ENCODE assay signal across 14 cellular contexts in genomic region chr5:151660616-151661015, GRCh38. TPM values are rescaled to one million over a fixed set of nuclear protein-coding genes. Genes with fewer than 3 reads are reported as not detected.
DNase-seq lines count a peak whose midpoint lies in the region; ATAC-seq lines count a peak whose summit lies in the region.
"Had no signal": no experiment of that assay in that cellular context is flagged by ENCODE, and none has a peak within 500 bp of the region (broad histone marks: within the 10 kb centered on the region; RNA-seq: fewer than 3 reads in every experiment).

No MANE protein-coding gene starts in this region.

- in situ Hi-C loops in ACHN (cut with HindIII; ENCODE audit: low pct_ligation_motif_present, low pct_unique_long_range_greater_than_20kb, low sequenced_read_pairs): no loop called here

- peak overlapping the region; percentile 7 for H3K27ac ChIP-seq in mesodermal cell (ENCODE audit: low read depth, low read length, severe bottlenecking)

- no peaks in the 10 kb centered on the region for H3K36me3 Mint-ChIP-seq in activated CD8-positive, alpha-beta T cell treated with anti-CD3 and anti-CD28 coated beads, Interleukin-2, amount 10 ng/mL, durations not matched to agents 7 days and 5 days (ENCODE audit: low read depth)

- H3K9me3 Mint-ChIP-seq in activated CD8-positive, alpha-beta T cell treated with anti-CD3 and anti-CD28 coated beads, Interleukin-2, amount 10 ng/mL, durations not matched to agents 7 days and 5 days (ENCODE audit: insufficient read depth): no peaks in the 10 kb centered on the region
- H3K9me3 Mint-ChIP-seq: activated B cell treated with CpG ODN at 0.5 μM for 24 hours had no signal

- H3K4me3 Mint-ChIP-seq in activated CD8-positive, alpha-beta T cell treated with anti-CD3 and anti-CD28 coated beads, Interleukin-2, amount 10 ng/mL, durations not matched to agents 7 days and 5 days: no peak overlapping the region
- H3K4me3 Mint-ChIP-seq: activated B cell treated with CpG ODN at 0.5 μM for 24 hours had no signal

- CTCF ChIA-PET in activated CD8-positive, alpha-beta T cell treated with anti-CD3 and anti-CD28 coated beads, Interleukin-2, amount 10 ng/mL, durations not matched to agents 7 days and 5 days (lab: Charles Lee): interaction anchor here (0.6 to 6.4 kb wide), 9 partner anchors 9 to 213 kb away, joined by 3 to 127 read pairs (median 4); partner anchors contain the start of gene SLC36A1

- peaks cover 38% of the 10 kb centered on the region for H3K4me1 ChIP-seq in mesodermal cell (ENCODE audit: control insufficient read depth, insufficient read depth, low read length, poor library complexity, severe bottlenecking)

- WGBS in mesodermal cell (ENCODE audit: insufficient coverage in 2 of 2), 2 experiments: 80 to 90% methylated on average over 3 of the region's 5 CpGs

- no peak for ATAC-seq in HG03521 (IDR thresholded peaks at IDR 0.05; ENCODE audit: unreplicated experiment)
- no peak for ATAC-seq in activated CD8-positive, alpha-beta T cell treated with anti-CD3 and anti-CD28 coated beads, Interleukin-2, amount 10 ng/mL, durations not matched to agents 7 days and 5 days

- DNase-seq in ACHN: peak; percentile 23
- DNase-seq in RPMI7951 (ENCODE audit: low read depth): peak; percentile 86
- DNase-seq in dedifferentiated amniotic fluid mesenchymal stem cell (ENCODE audit: extremely low spot score): peak; percentile 78
- DNase-seq in activated CD8-positive, alpha-beta T cell treated with anti-CD3 and anti-CD28 coated beads, Interleukin-2, amount 10 ng/mL, durations not matched to agents 7 days and 5 days: no peak
- no peak for DNase-seq in activated CD4-positive, alpha-beta T cell treated with anti-CD3 and anti-CD28 coated beads for 4 hours
- no peak for DNase-seq in HK-2 (ENCODE audit: unreplicated experiment)
- DNase-seq: activated B cell treated with CpG ODN at 0.5 μM for 24 hours; activated T-cell treated with anti-CD3 and anti-CD28 coated beads, Interleukin-2, amount 50 U/mL, for 1 hour; foreskin melanocyte; NCI-H526; SIG-M5 had no signal

- H3K27me3 Mint-ChIP-seq in activated CD8-positive, alpha-beta T cell treated with anti-CD3 and anti-CD28 coated beads, Interleukin-2, amount 10 ng/mL, durations not matched to agents 7 days and 5 days (ENCODE audit: low read depth): peaks cover 22% of the 10 kb centered on the region

- POLR2A ChIA-PET in activated CD8-positive, alpha-beta T cell treated with anti-CD3 and anti-CD28 coated beads, Interleukin-2, amount 10 ng/mL, durations not matched to agents 7 days and 5 days (lab: Charles Lee): interaction anchor here (0.6 to 1.9 kb wide), 2 partner anchors 107 to 111 kb away, joined by 3 to 7 read pairs; partner anchors contain the start of gene G3BP1

- H3K9me3 ChIP-seq in mesodermal cell (ENCODE audit: control insufficient read depth, low read length): no peaks in the 10 kb centered on the region
- H3K9me3 ChIP-seq: tibial nerve had no signal

- H3K4me3 ChIP-seq in mesodermal cell (ENCODE audit: extremely low read depth, insufficient read depth, low read length, poor library complexity, severe bottlenecking): no peak overlapping the region
- H3K4me3 ChIP-seq: tibial nerve had no signal

- peaks cover 43% of the 10 kb centered on the region for H3K36me3 ChIP-seq in mesodermal cell (ENCODE audit: control insufficient read depth, insufficient read depth, low read length)

- H3K4me1 Mint-ChIP-seq in activated CD8-positive, alpha-beta T cell treated with anti-CD3 and anti-CD28 coated beads, Interleukin-2, amount 10 ng/mL, durations not matched to agents 7 days and 5 days (ENCODE audit: low read depth): peaks cover 9% of the 10 kb centered on the region

- H3K27ac Mint-ChIP-seq in activated CD8-positive, alpha-beta T cell treated with anti-CD3 and anti-CD28 coated beads, Interleukin-2, amount 10 ng/mL, durations not matched to agents 7 days and 5 days: no peak overlapping the region
- H3K27ac Mint-ChIP-seq: activated B cell treated with CpG ODN at 0.5 μM for 24 hours had no signal

RNA-seq across cellular contexts. Expression of gene SPARC, which starts 26.1 kb away (rescaled TPM):
- 2,339 and 3,437 TPM in 2 replicates for total RNA-seq in RPMI7951 (2014; rRNA removed; shearing (Covaris generic))
- polyA plus RNA-seq in mesodermal cell (2013, experiment 1 of 2): 2,112 TPM
- 2,024 TPM for polyA plus RNA-seq in mesodermal cell (2013, experiment 2 of 2)
- not detected for total RNA-seq in activated CD8-positive, alpha-beta T cell treated with anti-CD3 and anti-CD28 coated beads, Interleukin-2, amount 10 ng/mL, durations not matched to agents 7 days and 5 days
- total RNA-seq: activated B cell treated with CpG ODN at 0.5 μM for 24 hours had no signal

Comparison
In these comparisons a context has a peak if more than half of its experiments do, and no peak if none do; other contexts are left out.
1. DNase-seq: peak in ACHN (single experiment), RPMI7951 (single experiment) and dedifferentiated amniotic fluid mesenchymal stem cell (single experiment); none in activated CD8-positive, alpha-beta T cell treated with anti-CD3 and anti-CD28 coated beads, Interleukin-2, amount 10 ng/mL, durations not matched to agents 7 days and 5 days (single experiment), activated CD4-positive, alpha-beta T cell treated with anti-CD3 and anti-CD28 coated beads for 4 hours (0 of 2) and HK-2 (single experiment).
2. RNA of gene SPARC, which starts 26.1 kb away (total RNA-seq): 2,339 to 3,437 TPM in RPMI7951; not detected in activated CD8-positive, alpha-beta T cell treated with anti-CD3 and anti-CD28 coated beads, Interleukin-2, amount 10 ng/mL, durations not matched to agents 7 days and 5 days; every median in the first group is over 1,000 times any median in the second.